17 cellular contexts compared by ENCODE assay signal in the genomic region with DNA sequence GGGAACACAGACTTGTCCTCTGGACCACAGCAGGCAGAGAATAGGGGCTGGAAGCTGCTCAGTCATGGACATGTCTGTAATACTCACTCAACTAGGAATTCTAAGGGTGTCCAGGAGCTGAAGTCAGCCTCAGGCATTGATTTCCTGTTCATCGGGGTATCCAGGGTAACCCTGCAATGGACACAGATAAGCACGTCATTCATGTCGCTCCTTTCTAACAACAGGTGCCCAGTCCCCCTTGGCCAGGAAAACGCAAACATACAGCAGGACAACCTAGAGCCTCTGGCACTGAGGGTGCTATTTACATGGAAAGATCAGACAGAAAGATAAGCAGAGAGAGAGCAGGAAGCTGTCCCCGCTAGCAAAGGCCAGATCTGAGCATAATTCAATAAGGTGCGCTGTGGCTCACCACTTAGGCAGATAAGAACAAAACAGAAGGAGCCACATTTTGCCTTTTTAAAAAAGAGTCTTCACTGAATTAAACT. TPM values are rescaled to one million over a fixed set of nuclear protein-coding genes. Genes with fewer than 3 reads are reported as not detected.
DNase-seq lines count a peak whose midpoint lies in the region; ATAC-seq and TF ChIP-seq lines count a peak whose summit lies in the region.
"Had no signal": no experiment of that assay in that cellular context is flagged by ENCODE, and none has a peak within 500 bp of the region (broad histone marks: within the 10 kb centered on the region; RNA-seq: fewer than 3 reads in every experiment).

No MANE protein-coding gene starts in this region.

- CTCF ChIA-PET in CD8-positive, alpha-beta T cell (lab: Charles Lee): interaction anchor here (0.6 kb wide), 1 partner anchor 483 kb away, joined by 3 read pairs; no protein-coding TSS in a partner anchor

- TF ChIP-seq POLR2A in body of pancreas (IDR thresholded peaks at IDR 0.05): no peak

- no peak for ATAC-seq in CD8-positive, alpha-beta T cell
- ATAC-seq in body of pancreas (peak; percentile 95), HG02852 (IDR thresholded peaks at IDR 0.05; ENCODE audit: unreplicated experiment) (no peak), GM21515 (IDR thresholded peaks at IDR 0.05; ENCODE audit: unreplicated experiment) (no peak)
- ATAC-seq: GM12878 had no signal

- intact Hi-C loops in CD8-positive, alpha-beta T cell (cut with DNase I, micrococcal nuclease): no loop called here
- intact Hi-C loops in body of pancreas (cut with DNase I): no loop called here

- H3K36me3 Mint-ChIP-seq in CD8-positive, alpha-beta T cell: peaks cover 77% of the 10 kb centered on the region

- no peaks in the 10 kb centered on the region for H3K9me3 Mint-ChIP-seq in CD8-positive, alpha-beta T cell
- H3K9me3 Mint-ChIP-seq: HFFc6; T-helper 1 cell treated with Interleukin-12 subunit alpha and Interleukin-12 subunit beta and Interleukin-4 antibody, amounts not matched to agents 30 μg/mL and 1 μg/mL, for 36 hours had no signal

- H3K9me3 ChIP-seq in CD8-positive, alpha-beta T cell (ENCODE audit: low read length): no peaks in the 10 kb centered on the region
- H3K9me3 ChIP-seq in body of pancreas: no peaks in the 10 kb centered on the region
- H3K9me3 ChIP-seq: Peyer's patch, tibial artery had no signal

- DNase-seq in CD8-positive, alpha-beta T cell: no peak
- DNase-seq in NCI-H146 treated with DMSO at 0.1 percent for 48 hours (lab: John Stamatoyannopoulos, UW; ENCODE audit: unreplicated experiment): peak; percentile 94
- peak; percentile 54 to 83 (median 60) for DNase-seq in body of pancreas
- peak; percentile 72 for DNase-seq in mucosa of gallbladder (ENCODE audit: low spot score)
- no peak for DNase-seq in GDM1 (lab: John Stamatoyannopoulos, UW)
- DNase-seq in activated gamma-delta T cell treated with Interleukin-2 at 50 U/mL for 16 hours: no peak
- DNase-seq: activated CD4-positive, alpha-beta T cell treated with anti-CD3 and anti-CD28 coated beads for 4 hours; HFFc6; NCI-H446; Peyer's patch; tibial artery had no signal

- TF ChIP-seq CTCF in CD8-positive, alpha-beta T cell (IDR thresholded peaks at IDR 0.05): no peak
- TF ChIP-seq CTCF in body of pancreas (IDR thresholded peaks at IDR 0.05): no peak

- no peaks in the 10 kb centered on the region for H3K27me3 Mint-ChIP-seq in CD8-positive, alpha-beta T cell (ENCODE audit: low read depth)

- peaks cover 2% of the 10 kb centered on the region for H3K4me1 Mint-ChIP-seq in CD8-positive, alpha-beta T cell (ENCODE audit: low read depth)

- H3K27ac ChIP-seq in CD8-positive, alpha-beta T cell (ENCODE audit: low read depth, low read length): no peak overlapping the region
- peak overlapping the region in 3 of 4 donors; percentile 17 to 63 (median 51) for H3K27ac ChIP-seq in body of pancreas
- H3K27ac ChIP-seq: Peyer's patch, tibial artery had no signal

- H3K4me1 ChIP-seq in CD8-positive, alpha-beta T cell (ENCODE audit: insufficient read depth, low read length): no peaks in the 10 kb centered on the region
- H3K4me1 ChIP-seq in body of pancreas: peaks cover 20% of the 10 kb centered on the region
- H3K4me1 ChIP-seq: Peyer's patch had no signal

- no peaks in the 10 kb centered on the region for H3K27me3 ChIP-seq in CD8-positive, alpha-beta T cell (ENCODE audit: insufficient read depth, low read length)
- no peaks in the 10 kb centered on the region for H3K27me3 ChIP-seq in body of pancreas
- H3K27me3 ChIP-seq: Peyer's patch, tibial artery had no signal

- H3K27ac Mint-ChIP-seq in CD8-positive, alpha-beta T cell: peak overlapping the region; percentile 62
- H3K27ac Mint-ChIP-seq: HFFc6; T-helper 1 cell treated with Interleukin-12 subunit alpha and Interleukin-12 subunit beta and Interleukin-4 antibody, amounts not matched to agents 30 μg/mL and 1 μg/mL, for 36 hours had no signal

- POLR2A ChIA-PET in CD8-positive, alpha-beta T cell (lab: Charles Lee): no interaction called here

- no peak overlapping the region for H3K4me3 ChIP-seq in CD8-positive, alpha-beta T cell (ENCODE audit: low read depth, low read length)
- no peak overlapping the region for H3K4me3 ChIP-seq in body of pancreas
- H3K4me3 ChIP-seq: GM12878, Peyer's patch, tibial artery had no signal

- H3K4me3 Mint-ChIP-seq in CD8-positive, alpha-beta T cell: no peak overlapping the region
- H3K4me3 Mint-ChIP-seq: HFFc6; T-helper 1 cell treated with Interleukin-12 subunit alpha and Interleukin-12 subunit beta and Interleukin-4 antibody, amounts not matched to agents 30 μg/mL and 1 μg/mL, for 36 hours had no signal

- peaks cover 30% of the 10 kb centered on the region for H3K36me3 ChIP-seq in CD8-positive, alpha-beta T cell (ENCODE audit: insufficient read depth, low read length)
- peaks cover 0 to 6% of the 10 kb centered on the region in 2 donors for H3K36me3 ChIP-seq in body of pancreas (replicated peaks in 1 of 2; ENCODE audit: insufficient read depth in 1 of 2, low read depth in 2 of 2)

- 8 to 16% methylated on average over 6 of the region's 6 CpGs for WGBS in body of pancreas, 2 donors

RNA-seq across cellular contexts. Expression of gene QDPR, which starts 21.3 kb away (rescaled TPM):
- 10 to 100 TPM; 10.9 to 11.6 TPM for total RNA-seq in CD8-positive, alpha-beta T cell
- 10 to 100 TPM in 1 of 2 donors, 1 to 10 TPM in 1; 7.3 to 13.8 TPM for total RNA-seq in body of pancreas
- 45.1 TPM for total RNA-seq in mucosa of gallbladder

RNA-seq across cellular contexts. Expression of gene CLRN2, which starts 24.3 kb away (rescaled TPM):
- not detected for total RNA-seq in CD8-positive, alpha-beta T cell
- not detected for total RNA-seq in body of pancreas
- total RNA-seq in mucosa of gallbladder: not detected
- total RNA-seq: astrocyte, GM12878, HFFc6, mononuclear cell, Peyer's patch had no signal

Comparison
In these comparisons a context has a peak if more than half of its experiments do, and no peak if none do; other contexts are left out.
1. DNase-seq: peak in NCI-H146 treated with DMSO at 0.1 percent for 48 hours (single experiment), body of pancreas (4 of 4) and mucosa of gallbladder (single experiment); none in CD8-positive, alpha-beta T cell (0 of 7), GDM1 (single experiment) and activated gamma-delta T cell treated with Interleukin-2 at 50 U/mL for 16 hours (single experiment).